ENCODE assay signal across 8 cellular contexts in the genomic region with DNA sequence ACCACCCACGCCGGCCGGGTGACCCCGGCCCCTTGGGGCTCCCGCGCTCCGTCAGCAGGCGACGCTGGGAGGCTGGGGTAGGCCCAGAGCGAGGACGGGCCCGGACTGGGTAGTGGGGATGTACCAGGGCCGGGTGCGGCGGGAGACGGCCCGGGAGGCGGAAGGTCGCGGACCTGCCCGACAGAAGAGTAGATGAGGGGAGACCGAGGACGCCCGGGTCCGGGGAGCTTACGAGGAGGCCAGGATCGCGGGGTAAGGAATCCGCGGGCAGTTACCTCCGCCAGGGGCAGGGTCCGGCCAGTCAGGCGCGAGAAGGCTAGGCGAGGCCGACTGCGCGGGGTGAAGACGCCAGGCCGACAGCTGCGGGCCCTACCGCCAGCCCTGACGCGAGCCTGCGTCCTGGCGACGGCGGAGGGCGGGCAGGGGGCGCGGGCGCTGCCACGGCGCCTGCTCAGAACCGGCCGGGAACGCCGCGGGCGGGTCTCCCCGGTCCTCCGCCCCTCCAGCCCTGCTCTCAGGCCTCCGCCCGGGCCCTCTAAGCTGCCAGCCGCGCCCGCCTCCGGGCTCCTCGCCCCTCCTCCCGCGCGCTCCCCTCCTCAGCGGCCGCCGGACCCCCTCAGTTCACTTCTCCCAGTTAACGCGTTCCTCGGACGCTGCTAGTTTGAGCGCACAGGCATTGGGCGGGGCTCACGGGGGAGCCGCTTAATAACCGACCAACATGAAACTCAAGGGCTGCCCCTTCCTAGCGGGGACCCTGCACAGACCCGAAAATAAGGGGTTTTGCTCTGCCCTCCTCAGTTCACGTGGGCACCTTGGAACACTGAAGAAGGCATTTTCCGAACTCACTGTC. TPM values are rescaled to one million over a fixed set of nuclear protein-coding genes. Genes with fewer than 3 reads are reported as not detected.
DNase-seq lines count a peak whose midpoint lies in the region; ATAC-seq and TF ChIP-seq lines count a peak whose summit lies in the region.

A gene (minus strand): TSS at position 407 of the 850 bp plus-strand sequence. CDS start 1,678 bp downstream, outside the sequence.

- TF ChIP-seq CTCF in H9 (conservative IDR thresholded peaks at IDR 0.05) (peak; percentile 30; the same call in 2 of the 3 replicates), cardiac muscle cell (IDR thresholded peaks at IDR 0.05; ENCODE audit: low read depth, low read length) (peak; percentile 9), upper lobe of left lung (IDR thresholded peaks at IDR 0.05) (peak in 3 of 6 experiments; percentile 8 to 36 (median 34))

- peak within 1 kb of the TSS; percentile 89 to 95 (median 91); a peak in 6 of 7 replicates for H3K27ac Mint-ChIP-seq in H9
- H3K27ac Mint-ChIP-seq in activated naive CD8-positive, alpha-beta T cell treated with anti-CD3 and anti-CD28 coated beads, Interleukin-2, amount 50 U/mL, for 24 hours: peak within 1 kb of the TSS; percentile 71

- H2AFZ ChIP-seq in H9 (ENCODE audit: low read length): no peak within 1 kb of the TSS

- no peak within 1 kb of the TSS for H2BK12ac ChIP-seq in H9 (ENCODE audit: insufficient read length, low read depth, low read length)

- H2AK5ac ChIP-seq in H9 (ENCODE audit: insufficient read length, low read length): no peak within 1 kb of the TSS

- no peak within 1 kb of the TSS for H4K91ac ChIP-seq in H9 (ENCODE audit: insufficient read length, low read depth, low read length)

- no peak within 1 kb of the TSS for H3K56ac ChIP-seq in H9 (ENCODE audit: insufficient read length, low read depth, low read length)

- H3K4me3 Mint-ChIP-seq in H9: peak within 1 kb of the TSS; percentile 78 to 90
- peak within 1 kb of the TSS; percentile 80 for H3K4me3 Mint-ChIP-seq in activated naive CD8-positive, alpha-beta T cell treated with anti-CD3 and anti-CD28 coated beads, Interleukin-2, amount 50 U/mL, for 24 hours

- no peak within 1 kb of the TSS for H3K23ac ChIP-seq in H9 (ENCODE audit: insufficient read length, low read depth, low read length)

- no peak within 1 kb of the TSS for H2BK15ac ChIP-seq in H9 (ENCODE audit: low read depth, low read length)

- H3K79me1 ChIP-seq in H9 (ENCODE audit: insufficient read depth, low read depth, low read length, poor library complexity, severe bottlenecking): no peaks in the 10 kb centered on the region

- H2BK20ac ChIP-seq in H9 (ENCODE audit: low read depth, low read length, poor library complexity, severe bottlenecking): no peak within 1 kb of the TSS

- H3K27ac ChIP-seq in H9 (ENCODE audit: insufficient read length, low read depth, low read length) (no peak within 1 kb of the TSS), cardiac muscle cell (peak within 1 kb of the TSS; percentile 95), upper lobe of left lung (peak within 1 kb of the TSS; percentile 89 to 96 (median 92))

- H3K9me3 ChIP-seq in H9 (ENCODE audit: control insufficient read depth, low read depth, low read length) (no peaks in the 10 kb centered on the region), MG63 (no peaks in the 10 kb centered on the region), cardiac muscle cell (ENCODE audit: low read depth) (no peaks in the 10 kb centered on the region), upper lobe of left lung (no peaks in the 10 kb centered on the region)

- H3K4me2 ChIP-seq in H9 (ENCODE audit: insufficient read depth, insufficient read length, low read length): peak within 1 kb of the TSS; percentile 18

- peaks cover 6 to 9% of the 10 kb centered on the region in 2 experiments for H3K4me1 Mint-ChIP-seq in H9
- H3K4me1 Mint-ChIP-seq in activated naive CD8-positive, alpha-beta T cell treated with anti-CD3 and anti-CD28 coated beads, Interleukin-2, amount 50 U/mL, for 24 hours: peaks cover 12% of the 10 kb centered on the region

- H3K9ac ChIP-seq in H9 (ENCODE audit: extremely low read depth, insufficient read length, low read length): peak within 1 kb of the TSS; percentile 49

- WGBS in H9 (ENCODE audit: extremely low coverage, insufficient read length, low lambda C conversion rate): no CpG with 5 or more reads among the region's 88 CpGs
- 0 to 1% methylated on average over 19 to 40 of the region's 88 CpGs for WGBS in upper lobe of left lung, 2 donors

- H4K20me1 ChIP-seq in H9 (ENCODE audit: control insufficient read depth, insufficient read depth, insufficient read length): no peaks in the 10 kb centered on the region

- TF ChIP-seq POLR2A in upper lobe of left lung (IDR thresholded peaks at IDR 0.05): peak in 3 of 4 donors; percentile 80 to 92 (median 88)

- no peak within 1 kb of the TSS for H4K8ac ChIP-seq in H9 (replicated peaks; ENCODE audit: insufficient read length, low read depth, low read length)

- H3K4me3 ChIP-seq in MG63: peak within 1 kb of the TSS; percentile 96
- peak within 1 kb of the TSS; percentile 58 for H3K4me3 ChIP-seq in cardiac muscle cell
- H3K4me3 ChIP-seq in upper lobe of left lung: peak within 1 kb of the TSS; percentile 62 to 82 (median 71)

- no peak within 1 kb of the TSS for H4K5ac ChIP-seq in H9 (ENCODE audit: insufficient read length, low read depth, low read length)

- no peak within 1 kb of the TSS for H2BK5ac ChIP-seq in H9 (ENCODE audit: insufficient read length, low read length)

- peaks cover 3% of the 10 kb centered on the region for H3K23me2 ChIP-seq in H9 (ENCODE audit: insufficient read length, low read depth, low read length, poor library complexity, severe bottlenecking)

- peak; percentile 88 for ATAC-seq in activated naive CD8-positive, alpha-beta T cell treated with anti-CD3 and anti-CD28 coated beads, Interleukin-2, amount 50 U/mL, for 24 hours
- peak; percentile 95 to 98 for ATAC-seq in upper lobe of left lung (ENCODE audit: low FRiP score in 2 of 2)

- peaks cover under 1% of the 10 kb centered on the region; the same call in 1 of the 2 replicates for H3K36me3 ChIP-seq in MG63
- H3K36me3 ChIP-seq in cardiac muscle cell: no peaks in the 10 kb centered on the region
- H3K36me3 ChIP-seq in upper lobe of left lung: no peaks in the 10 kb centered on the region

- peaks cover 0 to 5% (median under 1%) of the 10 kb centered on the region in 3 experiments; a peak in 4 of 7 replicates for H3K36me3 Mint-ChIP-seq in H9 (ENCODE audit: insufficient read depth in 1 of 3, low read depth in 3 of 3)
- no peaks in the 10 kb centered on the region for H3K36me3 Mint-ChIP-seq in activated naive CD8-positive, alpha-beta T cell treated with anti-CD3 and anti-CD28 coated beads, Interleukin-2, amount 50 U/mL, for 24 hours (ENCODE audit: low read depth)

- H3K4me1 ChIP-seq in H9 (ENCODE audit: insufficient read depth, low read length) (no peaks in the 10 kb centered on the region), cardiac muscle cell (ENCODE audit: low read depth) (peaks cover 4% of the 10 kb centered on the region), upper lobe of left lung (peaks cover 15 to 29% (median 18%) of the 10 kb centered on the region in 4 donors)

- H3K9me3 Mint-ChIP-seq in H9: peaks cover 8% of the 10 kb centered on the region in 2 experiments
- H3K9me3 Mint-ChIP-seq in activated naive CD8-positive, alpha-beta T cell treated with anti-CD3 and anti-CD28 coated beads, Interleukin-2, amount 50 U/mL, for 24 hours: peaks cover under 1% of the 10 kb centered on the region

- DNase-seq in GM04503 (ENCODE audit: low read depth) (peak; percentile 23), H9 (peak; percentile 84), MG63 (peak; percentile 88), SKM-1 treated with dmso at 0.1 percent for 144 hours (lab: John Stamatoyannopoulos, UW; ENCODE audit: unreplicated experiment) (peak; percentile 57), cardiac muscle cell (ENCODE audit: low read depth in 1 of 2, low spot score in 1 of 2) (peak; percentile 92 to 96), pons (ENCODE audit: low spot score) (peak; percentile 55), upper lobe of left lung (peak; percentile 82 to 96)
- DNase-seq in activated naive CD8-positive, alpha-beta T cell treated with anti-CD3 and anti-CD28 coated beads, Interleukin-2, amount 50 U/mL, for 24 hours: peak; percentile 70

- TF ChIP-seq EP300 in upper lobe of left lung (IDR thresholded peaks at IDR 0.05): no peak

- no peaks in the 10 kb centered on the region; the same call in 1 of the 2 replicates for H3K27me3 Mint-ChIP-seq in H9 (ENCODE audit: low read depth)
- H3K27me3 Mint-ChIP-seq in activated naive CD8-positive, alpha-beta T cell treated with anti-CD3 and anti-CD28 coated beads, Interleukin-2, amount 50 U/mL, for 24 hours: no peaks in the 10 kb centered on the region

- H3K4ac ChIP-seq in H9 (ENCODE audit: low read depth, low read length): no peak within 1 kb of the TSS

- H3K27me3 ChIP-seq in H9 (ENCODE audit: insufficient read depth, low read length) (no peaks in the 10 kb centered on the region), MG63 (no peaks in the 10 kb centered on the region), cardiac muscle cell (no peaks in the 10 kb centered on the region), upper lobe of left lung (no peaks in the 10 kb centered on the region)

- no peak within 1 kb of the TSS for H3T11ph ChIP-seq in H9 (ENCODE audit: low read length)

- H3K14ac ChIP-seq in H9 (ENCODE audit: insufficient read depth, low read length): peak within 1 kb of the TSS; percentile 83; the same call in 1 of the 2 replicates

- peak within 1 kb of the TSS; percentile 47 for H3K18ac ChIP-seq in H9 (ENCODE audit: insufficient read length, low read depth, low read length)

- H2BK120ac ChIP-seq in H9 (ENCODE audit: low read depth, low read length, poor library complexity, severe bottlenecking): no peak within 1 kb of the TSS

- no peaks in the 10 kb centered on the region for H3K79me2 ChIP-seq in H9 (ENCODE audit: insufficient read depth, low read length)

RNA-seq across cellular contexts. Expression of the gene that starts here (rescaled TPM):
- total RNA-seq in H9 (2021): 6.8 and 11.6 TPM in 2 replicates
- 5.2 and 6.5 TPM in 2 replicates for total RNA-seq in MG63 (2014; rRNA removed; shearing (Covaris generic); ENCODE audit: low replicate concordance)
- total RNA-seq in cardiac muscle cell: 10.4 and 13.7 TPM in 2 replicates
- 5.8 and 7.3 TPM in 2 replicates for polyA plus RNA-seq in cardiac muscle cell
- 10 to 100 TPM; 15.5 to 58.0 (median 27.5) TPM for total RNA-seq in upper lobe of left lung

Comparison
In these comparisons a context has a peak if more than half of its experiments do, and no peak if none do; other contexts are left out.
1. DNase-seq: peak in every context shown above with its lines; median percentile 94 in cardiac muscle cell; 89 in upper lobe of left lung; 88 in MG63; 84 in H9; 70 in activated naive CD8-positive, alpha-beta T cell treated with anti-CD3 and anti-CD28 coated beads, Interleukin-2, amount 50 U/mL, for 24 hours; 57 in SKM-1 treated with dmso at 0.1 percent for 144 hours; 55 in pons; 23 in GM04503.